8 cellular contexts compared by ENCODE assay signal in genomic region chr10:72215611-72216549, GRCh38. TPM values are rescaled to one million over a fixed set of nuclear protein-coding genes. Genes with fewer than 3 reads are reported as not detected.
DNase-seq lines count a peak whose midpoint lies in the region; ATAC-seq and TF ChIP-seq lines count a peak whose summit lies in the region.

ANAPC16 (plus strand) TSS chr10:72216012; CDS start chr10:72223915, 7,903 bp downstream.
ASCC1 (minus strand) TSS chr10:72216276; CDS start chr10:72213298, 2,978 bp downstream.

- H3K4me1 ChIP-seq in PC-9 (replicated peaks; ENCODE audit: insufficient read depth), result peaks cover 45% of the 10 kb centered on the region
- H3K4me1 ChIP-seq in mucosa of descending colon (ENCODE audit: low read depth), result peaks cover 27% of the 10 kb centered on the region

- H4K20me1 ChIP-seq in PC-9 (ENCODE audit: insufficient read depth), result no peaks in the 10 kb centered on the region

- CTCF ChIA-PET in PC-9 (lab: Charles Lee), result interaction anchor here (0.6 to 1.2 kb wide), 2 partner anchors 32 to 88 kb away, joined by 3 to 4 read pairs; no protein-coding TSS in a partner anchor

- H3K4me3 ChIP-seq in PC-9 (peak within 1 kb of the TSS; percentile 80), epithelial cell of proximal tubule (ENCODE audit: low read depth, low read length) (peak within 1 kb of the TSS; percentile 85), mucosa of descending colon (peak within 1 kb of the TSS; percentile 36)

- H3K9me2 ChIP-seq in PC-9 (ENCODE audit: insufficient read depth), result no peaks in the 10 kb centered on the region

- H3K27me3 ChIP-seq in PC-9 (ENCODE audit: insufficient read depth, low read depth), result no peaks in the 10 kb centered on the region

- peaks cover 68% of the 10 kb centered on the region for H3K79me2 ChIP-seq in PC-9 (ENCODE audit: low read depth)

- intact Hi-C loops in PC-9 (cut with micrococcal nuclease; ENCODE audit: unreplicated experiment) (loop anchor here (1.0 to 5.0 kb wide), 4 partner anchors 45 to 244 kb away; partner anchors contain the start of gene DDIT4), mucosa of descending colon (cut with DNase I, micrococcal nuclease) (loop anchor here in 1 of 2 donors (10.0 kb wide), 1 partner anchor 119 kb away; no protein-coding TSS in a partner anchor)

- in situ Hi-C loops in KBM-7 (cut with MboI; ENCODE audit: low pct_unique_long_range_greater_than_20kb, low sequenced_read_pairs), result no loop called here

- ATAC-seq in GM21619 (IDR thresholded peaks at IDR 0.05; ENCODE audit: unreplicated experiment) (peak; percentile 59), mucosa of descending colon (peak; percentile 99)

- peak within 1 kb of the TSS; percentile 84 for H2AFZ ChIP-seq in PC-9

- H3F3A ChIP-seq in PC-9 (ENCODE audit: insufficient read depth, low read depth), result peaks cover 44% of the 10 kb centered on the region

- peak within 1 kb of the TSS; percentile 90 for H3K27ac ChIP-seq in PC-9

- H3K36me3 ChIP-seq in PC-9 (ENCODE audit: low read depth) (peaks cover 41% of the 10 kb centered on the region), mucosa of descending colon (ENCODE audit: low read depth) (peaks cover 4% of the 10 kb centered on the region)

- H3K9me3 ChIP-seq in PC-9 (ENCODE audit: insufficient read depth, low read depth) (no peaks in the 10 kb centered on the region), mucosa of descending colon (no peaks in the 10 kb centered on the region)

- BruUV-seq in PC-9 (replicated peaks; lab: Mats Ljungman, UMichigan), result TSS peak; percentile 63

- TF ChIP-seq CTCF in PC-9 (conservative IDR thresholded peaks at IDR 0.05) (no peak), epithelial cell of proximal tubule (conservative IDR thresholded peaks at IDR 0.05; ENCODE audit: low read depth, low read length) (no peak), mucosa of descending colon (IDR thresholded peaks at IDR 0.05) (no peak)

- DNase-seq in DMS153 (lab: John Stamatoyannopoulos, UW) (peak; percentile 78), KBM-7 (peak; percentile 95), PC-9 (peak; percentile 88 to 98), epithelial cell of proximal tubule (ENCODE audit: low read depth) (peak; percentile 39), mucosa of descending colon (peak; percentile 92 to 96 (median 95))
- peak; percentile 98 for DNase-seq in activated T-cell treated with anti-CD3 and anti-CD28 coated beads, Interleukin-2, amount 50 U/mL, for 1 hour
- DNase-seq in stimulated activated CD8-positive, alpha-beta memory T cell treated with anti-CD3 and anti-CD28 coated beads, Interleukin-4, amount 100 ng/mL, for 1 hour (ENCODE audit: low read depth in 2 of 2, low spot score in 1 of 2), result peak; percentile 88

- H3K4me2 ChIP-seq in PC-9, result peak within 1 kb of the TSS; percentile 93

- POLR2A ChIA-PET in PC-9 (lab: Charles Lee; ENCODE audit: unreplicated experiment), result interaction anchor here (0.5 to 1.0 kb wide), 13 partner anchors 39 to 241 kb away, joined by 3 to 15 read pairs (median 5); partner anchors contain the start of gene DDIT4

RNA-seq across cellular contexts. Expression of gene ANAPC16, which starts in this region (rescaled TPM):
- total RNA-seq in PC-9 (2021), result 142 and 171 TPM in 2 replicates
- total RNA-seq in epithelial cell of proximal tubule, result 33.7 and 44.2 TPM in 2 replicates
- total RNA-seq in mucosa of descending colon, result 100 to 1,000 TPM in 1 of 3 donors, 10 to 100 TPM in 2; 72.1 to 126 (median 83.5) TPM

RNA-seq across cellular contexts. Expression of gene ASCC1, which starts in this region (rescaled TPM):
- total RNA-seq in PC-9 (2021) (108 and 129 TPM in 2 replicates), epithelial cell of proximal tubule (21.4 and 39.0 TPM in 2 replicates), mucosa of descending colon (10 to 100 TPM; 18.0 to 23.6 (median 21.4) TPM)

Comparison
In these comparisons a context has a peak if more than half of its experiments do, and no peak if none do; other contexts are left out.
1. Peak in every context shown above with its lines: DNase-seq, ATAC-seq, H3K4me3 ChIP-seq and H3K27ac ChIP-seq.
2. DNase-seq: peak in every context shown above with its lines; median percentile 98 in activated T-cell treated with anti-CD3 and anti-CD28 coated beads, Interleukin-2, amount 50 U/mL, for 1 hour; 95 in KBM-7; 95 in mucosa of descending colon; 93 in PC-9; 88 in stimulated activated CD8-positive, alpha-beta memory T cell treated with anti-CD3 and anti-CD28 coated beads, Interleukin-4, amount 100 ng/mL, for 1 hour; 78 in DMS153; 39 in epithelial cell of proximal tubule.